Comparison of ENCODE assay signal across 8 cellular contexts in the genomic region with DNA sequence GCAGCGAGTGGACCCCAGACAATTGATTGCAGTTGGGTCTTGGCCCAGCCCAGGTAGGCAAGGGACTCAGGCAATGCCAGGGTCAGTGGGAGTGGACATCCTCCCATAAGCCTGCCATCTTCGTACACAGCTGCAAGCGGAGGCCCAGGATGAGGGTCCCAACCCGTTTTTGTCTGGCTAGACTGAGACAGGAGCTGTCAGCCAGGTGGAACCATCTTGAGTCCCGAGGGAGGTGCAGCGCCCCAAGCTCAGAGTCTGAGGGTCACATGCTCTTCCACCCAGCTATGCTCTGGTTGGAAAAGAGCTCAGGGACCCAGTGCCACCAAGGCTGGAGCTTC. TPM values are rescaled to one million over a fixed set of nuclear protein-coding genes. Genes with fewer than 3 reads are reported as not detected.
DNase-seq lines count a peak whose midpoint lies in the region; ATAC-seq, FAIRE-seq and TF ChIP-seq lines count a peak whose summit lies in the region.

No MANE protein-coding gene starts in this region.

- TF ChIP-seq POLR2A in upper lobe of left lung (IDR thresholded peaks at IDR 0.05) = no peak
- TF ChIP-seq POLR2A in GM12891 (IDR thresholded peaks at IDR 0.05; ENCODE audit: low read depth, low read length) = no peak

- H3K27ac Mint-ChIP-seq in activated T-cell treated with anti-CD3 and anti-CD28 coated beads, Interleukin-2, amount 50 U/mL, for 72 hours = no peak overlapping the region

- no peaks in the 10 kb centered on the region for H3K9me3 ChIP-seq in muscle layer of duodenum (ENCODE audit: control insufficient read depth in 1 of 2, low read length in 2 of 2)
- H3K9me3 ChIP-seq in upper lobe of left lung = no peaks in the 10 kb centered on the region

- H3K4me3 ChIP-seq in muscle layer of duodenum (ENCODE audit: low read depth in 1 of 2, low read length in 2 of 2) (peak overlapping the region in 1 of 2 donors; percentile 41), upper lobe of left lung (peak overlapping the region in 1 of 4 donors; percentile 8)

- FAIRE-seq in urothelium cell line (lab: Jason Lieb, UNC) (no peak), GM12891 (lab: Jason Lieb, UNC) (no peak)

- peak; percentile 20 to 42 for ATAC-seq in activated T-cell treated with anti-CD3 and anti-CD28 coated beads, Interleukin-2, amount 50 U/mL, for 72 hours (replicated peaks in 1 of 2)
- peak in 1 of 2 donors; percentile 9 for ATAC-seq in upper lobe of left lung (ENCODE audit: low FRiP score in 2 of 2)

- H3K4me1 Mint-ChIP-seq in activated T-cell treated with anti-CD3 and anti-CD28 coated beads, Interleukin-2, amount 50 U/mL, for 72 hours (ENCODE audit: low read depth) = peaks cover 5% of the 10 kb centered on the region

- no peaks in the 10 kb centered on the region for H3K36me3 Mint-ChIP-seq in activated T-cell treated with anti-CD3 and anti-CD28 coated beads, Interleukin-2, amount 50 U/mL, for 72 hours (ENCODE audit: insufficient read depth in 2 of 2)

- H3K9me3 Mint-ChIP-seq in activated T-cell treated with anti-CD3 and anti-CD28 coated beads, Interleukin-2, amount 50 U/mL, for 72 hours = no peaks in the 10 kb centered on the region

- H3K4me3 Mint-ChIP-seq in activated T-cell treated with anti-CD3 and anti-CD28 coated beads, Interleukin-2, amount 50 U/mL, for 72 hours = no peak overlapping the region

- no peaks in the 10 kb centered on the region for H3K27me3 ChIP-seq in muscle layer of duodenum (ENCODE audit: low read depth, low read length)
- H3K27me3 ChIP-seq in upper lobe of left lung = no peaks in the 10 kb centered on the region

- no peaks in the 10 kb centered on the region for H3K27me3 Mint-ChIP-seq in activated T-cell treated with anti-CD3 and anti-CD28 coated beads, Interleukin-2, amount 50 U/mL, for 72 hours (ENCODE audit: low read depth)

- no peak for TF ChIP-seq EP300 in upper lobe of left lung (IDR thresholded peaks at IDR 0.05)

- DNase-seq in activated T-cell treated with anti-CD3 and anti-CD28 coated beads, Interleukin-2, amount 50 U/mL, for 72 hours = no peak
- no peak for DNase-seq in activated T-cell treated with anti-CD3 and anti-CD28 coated beads, Interleukin-2, amount 50 U/mL, for 1 hour
- no peak for DNase-seq in upper lobe of left lung
- DNase-seq in urothelium cell line (ENCODE audit: low spot score) = no peak
- DNase-seq in stimulated activated CD4-positive, alpha-beta T cell treated with anti-CD3 and anti-CD28 coated beads, Interleukin-15, amount 100 ng/mL, for 24 hours = no peak
- no peak for DNase-seq in GM12891 (ENCODE audit: insufficient read length, low spot score)

- no peak for TF ChIP-seq CTCF in upper lobe of left lung (IDR thresholded peaks at IDR 0.05)

- H3K4me1 ChIP-seq in muscle layer of duodenum (ENCODE audit: control insufficient read depth in 1 of 2, insufficient read depth in 2 of 2, low read length in 2 of 2) = peaks cover 18 to 29% of the 10 kb centered on the region in 2 donors
- peaks cover 16 to 47% (median 26%) of the 10 kb centered on the region in 4 donors for H3K4me1 ChIP-seq in upper lobe of left lung

- H3K36me3 ChIP-seq in muscle layer of duodenum (ENCODE audit: control insufficient read depth in 1 of 2, insufficient read depth in 2 of 2, low read length in 2 of 2) = no peaks in the 10 kb centered on the region
- H3K36me3 ChIP-seq in upper lobe of left lung = no peaks in the 10 kb centered on the region

- 48 to 90% methylated on average over 4 to 5 of the region's 6 CpGs for WGBS in upper lobe of left lung, 2 donors

- H3K27ac ChIP-seq in angular gyrus (ENCODE audit: low read depth, low read length) (peak overlapping the region; percentile 96), muscle layer of duodenum (ENCODE audit: low read length) (peak overlapping the region; percentile 63), upper lobe of left lung (peak overlapping the region; percentile 2 to 77 (median 39))

TF ChIP-seq in GM12891, 5 proteins besides CTCF, POLR2A, EP300 and RAD21:
- TF ChIP-seq PAX5 (IDR thresholded peaks at IDR 0.05; ENCODE audit: insufficient read depth, low read length, severe bottlenecking) (no peak), POU2F2 (IDR thresholded peaks at IDR 0.05; ENCODE audit: low read depth, low read length) (no peak), POLR2AphosphoS5 (IDR thresholded peaks at IDR 0.05; ENCODE audit: low read depth, low read length) (no peak), SPI1 (IDR thresholded peaks at IDR 0.05; ENCODE audit: low read depth, low read length) (no peak), TAF1 (IDR thresholded peaks at IDR 0.05; ENCODE audit: low read depth, low read length) (no peak)

RNA-seq across cellular contexts. Expression of a gene that starts 22.6 kb away (rescaled TPM):
- total RNA-seq in activated T-cell treated with anti-CD3 and anti-CD28 coated beads, Interleukin-2, amount 50 U/mL, for 72 hours = 10 to 100 TPM; 62.4 to 75.4 TPM
- 100 to 1,000 TPM in 1 of 6 donors, 10 to 100 TPM in 5; 53.3 to 106 (median 65.4) TPM for total RNA-seq in upper lobe of left lung
- 59.7 TPM for polyA plus RNA-seq in GM12891 (2012; ENCODE audit: low read depth, missing spikeins)

RNA-seq across cellular contexts. Expression of a gene that starts 53.9 kb away (rescaled TPM):
- total RNA-seq in activated T-cell treated with anti-CD3 and anti-CD28 coated beads, Interleukin-2, amount 50 U/mL, for 72 hours = 10 to 100 TPM; 27.7 to 27.8 TPM
- total RNA-seq in upper lobe of left lung = 10 to 100 TPM; 17.8 to 55.5 (median 21.8) TPM
- 22.4 TPM for polyA plus RNA-seq in GM12891 (2012; ENCODE audit: low read depth, missing spikeins)

Comparison
In these comparisons a context has a peak if more than half of its experiments do, and no peak if none do; other contexts are left out.
1. H3K27ac ChIP-seq: peak in every context shown above with its lines; median percentile 96 in angular gyrus; 63 in muscle layer of duodenum; 39 in upper lobe of left lung.